In the genomic region with DNA sequence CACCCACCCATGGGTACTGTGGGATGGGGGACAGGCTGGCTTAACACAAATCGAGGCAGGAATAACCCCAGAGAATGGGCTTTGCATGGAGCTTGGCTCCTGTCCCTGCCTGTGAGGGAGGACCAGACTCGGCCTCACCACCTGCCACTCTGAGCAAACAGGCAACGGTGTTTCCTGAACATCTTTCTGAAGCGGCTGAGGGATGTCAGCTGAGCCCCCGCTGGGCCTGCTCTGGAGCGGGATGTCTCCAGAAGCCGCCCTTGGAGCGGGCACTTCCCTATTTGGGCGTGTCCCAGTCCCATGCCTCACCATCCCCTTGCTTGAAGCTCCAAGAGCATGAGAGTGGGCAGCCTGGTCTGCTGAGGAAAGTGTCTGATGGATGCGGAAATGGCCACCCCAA, we compare ENCODE assay signal across 25 cellular contexts. TPM values are rescaled to one million over a fixed set of nuclear protein-coding genes. Genes with fewer than 3 reads are reported as not detected.
A peak's percentile ranks its signal among the peaks of the same experiment; 100 is the strongest.
DNase-seq lines count a peak whose midpoint lies in the region; ATAC-seq, FAIRE-seq and TF ChIP-seq lines count a peak whose summit lies in the region.
"Had no signal": no experiment of that assay in that cellular context is flagged by ENCODE, and none has a peak within 500 bp of the region (broad histone marks: within the 10 kb centered on the region; RNA-seq: fewer than 3 reads in every experiment).

No MANE protein-coding gene starts in this region.

- H3K4me1 ChIP-seq in K562 (replicated peaks in 1 of 2; ENCODE audit: control insufficient read depth in 2 of 2, insufficient read depth in 2 of 2, low read length in 2 of 2) (peaks cover 7 to 37% of the 10 kb centered on the region in 2 experiments; a peak in 3 of 5 replicates), upper lobe of right lung (no peaks in the 10 kb centered on the region), aorta (ENCODE audit: control insufficient read depth in 1 of 2, insufficient read depth in 2 of 2, low read length in 2 of 2) (no peaks in the 10 kb centered on the region)
- H3K4me1 ChIP-seq: adrenal gland, left lung, tibial nerve had no signal

- no peak for DNase-seq in activated CD4-positive, alpha-beta T cell treated with anti-CD3 and anti-CD28 coated beads, Interleukin-2, amount 10 ng/mL, durations not matched to agents 7 days and 5 days
- DNase-seq in activated CD4-positive, alpha-beta T cell treated with anti-CD3 and anti-CD28 coated beads for 1 hour: no peak
- DNase-seq in NCI-H1694 (lab: John Stamatoyannopoulos, UW) (peak; percentile 42), K562 (ENCODE audit: extremely low read depth in 1 of 4, low spot score in 3 of 4) (no peak), upper lobe of right lung (no peak), aorta (no peak), hepatic stellate cell (ENCODE audit: low spot score) (no peak), T-helper 17 cell (no peak)
- DNase-seq: activated CD4-positive, alpha-beta T cell treated with anti-CD3 and anti-CD28 coated beads, Interleukin-2, amount 50 U/mL, for 4 hours; activated gamma-delta T cell treated with Interleukin-2 at 50 U/mL for 16 hours; adrenal gland; dermis blood vessel endothelial cell; DMS79 treated with DMSO at 0.1 percent for 48 hours; left lung; NCI-H1417; NCI-H510A treated with DMSO at 0.1 percent for 48 hours; nephron progenitor cell; psoas muscle; SIG-M5; stimulated activated CD4-positive, alpha-beta T cell treated with anti-CD3 and anti-CD28 coated beads, Interleukin-1b, Interleukin-23, amount 100 ng/mL, for 48 hours; stimulated activated naive CD8-positive, alpha-beta T cell treated with anti-CD3 and anti-CD28 coated beads, Interleukin-15, Interleukin-2, amounts not matched to agents 100 U/mL and 50 U/mL, for 24 hours; T-helper 1 cell had no signal

- H4K20me1 ChIP-seq in K562 (replicated peaks; ENCODE audit: control insufficient read depth, insufficient read depth, low read length): no peaks in the 10 kb centered on the region

- H3K4me1 Mint-ChIP-seq in activated CD4-positive, alpha-beta T cell treated with anti-CD3 and anti-CD28 coated beads, Interleukin-2, amount 10 ng/mL, durations not matched to agents 7 days and 5 days: no peaks in the 10 kb centered on the region
- peaks cover 7% of the 10 kb centered on the region for H3K4me1 Mint-ChIP-seq in T-helper 17 cell
- H3K4me1 Mint-ChIP-seq: CD14-positive monocyte had no signal

- no TSS peak for BruUV-seq in K562 (replicated peaks; lab: Mats Ljungman, UMichigan)

- FAIRE-seq in K562 (lab: Jason Lieb, UNC): no peak

- H3K9ac ChIP-seq in K562 (ENCODE audit: insufficient read depth in 1 of 2, low read depth in 2 of 2, low read length in 2 of 2): peak overlapping the region in 1 of 2 experiments; percentile 73; a peak in 1 of 4 replicates

- in situ Hi-C loops in K562 (cut with MboI): loop anchor here (25.0 kb wide), 2 partner anchors 108 to 208 kb away; partner anchors contain the start of genes POLR2J2, POLR2J3, SPDYE2 and SPDYE2B

- no peak overlapping the region for H3K4me3 Mint-ChIP-seq in activated CD4-positive, alpha-beta T cell treated with anti-CD3 and anti-CD28 coated beads, Interleukin-2, amount 10 ng/mL, durations not matched to agents 7 days and 5 days
- no peak overlapping the region for H3K4me3 Mint-ChIP-seq in T-helper 17 cell
- H3K4me3 Mint-ChIP-seq: CD14-positive monocyte, nephron progenitor cell had no signal

- H3K4me2 ChIP-seq in K562 (ENCODE audit: insufficient read depth, low read length): no peak overlapping the region

- ATAC-seq in K562: no peak
- ATAC-seq in upper lobe of right lung: peak; percentile 40
- no peak for ATAC-seq in aorta (ENCODE audit: low FRiP score)
- ATAC-seq in T-helper 17 cell: no peak
- ATAC-seq: HCT116; left lung; psoas muscle; stimulated activated naive CD8-positive, alpha-beta T cell treated with anti-CD3 and anti-CD28 coated beads, Interleukin-15, Interleukin-2, amounts not matched to agents 100 U/mL and 50 U/mL, for 24 hours had no signal

- H3K27me3 ChIP-seq in K562 (ENCODE audit: control insufficient read depth in 2 of 2, insufficient read depth in 2 of 2, low read length in 2 of 2) (no peaks in the 10 kb centered on the region), upper lobe of right lung (no peaks in the 10 kb centered on the region), aorta (ENCODE audit: control insufficient read depth in 1 of 2, insufficient read depth in 2 of 2, low read length in 1 of 2) (no peaks in the 10 kb centered on the region)
- H3K27me3 ChIP-seq: adrenal gland, left lung, tibial nerve had no signal

- H3K9me3 ChIP-seq in K562 (replicated peaks; ENCODE audit: control insufficient read depth, insufficient read depth, low read depth, low read length) (no peaks in the 10 kb centered on the region), upper lobe of right lung (no peaks in the 10 kb centered on the region), aorta (ENCODE audit: control insufficient read depth, low read length) (no peaks in the 10 kb centered on the region), T-helper 17 cell (ENCODE audit: control insufficient read depth, low read length, poor library complexity, severe bottlenecking) (no peaks in the 10 kb centered on the region)
- H3K9me3 ChIP-seq: adrenal gland, left lung, psoas muscle, tibial nerve had no signal

- H3K27ac Mint-ChIP-seq in activated CD4-positive, alpha-beta T cell treated with anti-CD3 and anti-CD28 coated beads, Interleukin-2, amount 10 ng/mL, durations not matched to agents 7 days and 5 days: peak overlapping the region; percentile 11
- H3K27ac Mint-ChIP-seq in T-helper 17 cell: no peak overlapping the region

- intact Hi-C loops in K562 (cut with micrococcal nuclease): no loop called here
- intact Hi-C loops in upper lobe of right lung (cut with DNase I): no loop called here
- intact Hi-C loops in aorta (cut with DNase I): no loop called here

- WGBS in K562 (ENCODE audit: insufficient coverage, low coverage, missing lambda C conversion rate): 65% methylated on average over 10 of the region's 10 CpGs
- WGBS in aorta, 2 donors: 64% methylated on average over 10 of the region's 10 CpGs

- no peak for TF ChIP-seq POLR2A in K562 (conservative IDR thresholded peaks at IDR 0.05)

- H3K4me3 ChIP-seq in K562: no peak overlapping the region
- no peak overlapping the region for H3K4me3 ChIP-seq in upper lobe of right lung
- no peak overlapping the region for H3K4me3 ChIP-seq in aorta (ENCODE audit: low read length in 2 of 2)
- H3K4me3 ChIP-seq: adrenal gland, left lung, psoas muscle, tibial nerve had no signal

- peaks cover 34% of the 10 kb centered on the region; the same call in 2 of the 3 replicates for H3K36me3 ChIP-seq in K562 (ENCODE audit: control insufficient read depth, insufficient read depth, low read length)
- peaks cover 32% of the 10 kb centered on the region for H3K36me3 ChIP-seq in upper lobe of right lung
- peaks cover 0 to 5% of the 10 kb centered on the region in 2 donors for H3K36me3 ChIP-seq in aorta (ENCODE audit: control insufficient read depth in 1 of 2, insufficient read depth in 2 of 2, low read length in 1 of 2)

- POLR2A ChIA-PET in activated CD4-positive, alpha-beta T cell treated with anti-CD3 and anti-CD28 coated beads, Interleukin-2, amount 10 ng/mL, durations not matched to agents 7 days and 5 days (lab: Charles Lee): no interaction called here
- POLR2A ChIA-PET in K562 (lab: Yijun Ruan, JAX): interaction anchor here (0.8 to 2.2 kb wide), 4 partner anchors 8 to 12 kb away, joined by 4 to 8 read pairs (median 5); partner anchors contain the start of genes ALKBH4 and LRWD1

- TF ChIP-seq RAD21 in K562 (CRISPR knock-in tag; conservative IDR thresholded peaks at IDR 0.05 in 1 of 2, IDR thresholded peaks at IDR 0.05 in 1 of 2): no peak

- no peaks in the 10 kb centered on the region for H3K9me3 Mint-ChIP-seq in activated CD4-positive, alpha-beta T cell treated with anti-CD3 and anti-CD28 coated beads, Interleukin-2, amount 10 ng/mL, durations not matched to agents 7 days and 5 days
- H3K9me3 Mint-ChIP-seq: CD14-positive monocyte, nephron progenitor cell had no signal

- no peak overlapping the region for H2AFZ ChIP-seq in K562 (ENCODE audit: low read depth, low read length)

- H3K27me3 Mint-ChIP-seq in activated CD4-positive, alpha-beta T cell treated with anti-CD3 and anti-CD28 coated beads, Interleukin-2, amount 10 ng/mL, durations not matched to agents 7 days and 5 days: no peaks in the 10 kb centered on the region
- no peaks in the 10 kb centered on the region for H3K27me3 Mint-ChIP-seq in T-helper 17 cell

- no peak for TF ChIP-seq EP300 in K562 (IDR thresholded peaks at IDR 0.05; ENCODE audit: low read length)

- H3K36me3 Mint-ChIP-seq in activated CD4-positive, alpha-beta T cell treated with anti-CD3 and anti-CD28 coated beads, Interleukin-2, amount 10 ng/mL, durations not matched to agents 7 days and 5 days (ENCODE audit: low read depth): peaks cover 6% of the 10 kb centered on the region
- no peaks in the 10 kb centered on the region for H3K36me3 Mint-ChIP-seq in T-helper 17 cell (ENCODE audit: low read depth)

- H3K9me1 ChIP-seq in K562 (ENCODE audit: control insufficient read depth, insufficient read depth, low read length): peaks cover 3% of the 10 kb centered on the region

- H3K79me2 ChIP-seq in K562 (ENCODE audit: control insufficient read depth, insufficient read depth, low read length): no peaks in the 10 kb centered on the region

- H3K27ac ChIP-seq in K562 (ENCODE audit: extremely low read depth, low read depth, low read length) (no peak overlapping the region), upper lobe of right lung (no peak overlapping the region), aorta (ENCODE audit: low read depth in 1 of 2, low read length in 2 of 2) (no peak overlapping the region)
- H3K27ac ChIP-seq: adrenal gland, left lung, psoas muscle, tibial nerve had no signal

- TF ChIP-seq CTCF in K562 (IDR thresholded peaks at IDR 0.05 in 2 of 3, conservative IDR thresholded peaks at IDR 0.05 in 1 of 3; ENCODE audit: insufficient read depth in 2 of 3, low read depth in 1 of 3, low read length in 3 of 3) (no peak), upper lobe of right lung (IDR thresholded peaks at IDR 0.05) (no peak)

- CTCF ChIA-PET in activated CD4-positive, alpha-beta T cell treated with anti-CD3 and anti-CD28 coated beads, Interleukin-2, amount 10 ng/mL, durations not matched to agents 7 days and 5 days (lab: Charles Lee): interaction anchor here (1.8 kb wide), 1 partner anchor 41 kb away, joined by 3 read pairs; no protein-coding TSS in a partner anchor
- CTCF ChIA-PET in K562 (lab: Yijun Ruan, JAX; ENCODE audit: low intra/inter-chr PET ratio): no interaction called here

RNA-seq across cellular contexts. Expression of gene ALKBH4, which starts 10.2 kb away (rescaled TPM):
- total RNA-seq in activated CD4-positive, alpha-beta T cell treated with anti-CD3 and anti-CD28 coated beads, Interleukin-2, amount 10 ng/mL, durations not matched to agents 7 days and 5 days: 10 to 100 TPM; 10.5 to 12.9 TPM
- total RNA-seq in K562 (2011; cell fraction: chromatin; rRNA removed; ENCODE audit: low replicate concordance): 4.3 and 16.0 TPM in 2 replicates
- 9.1 and 10.8 TPM in 2 replicates for total RNA-seq in K562 (2011; cell fraction: nucleolus; rRNA removed)
- total RNA-seq in K562 (2011; cell fraction: nucleoplasm; rRNA removed): 6.9 and 7.2 TPM in 2 replicates
- total RNA-seq in K562 (2014; rRNA removed) (21.4 and 41.5 TPM in 2 replicates), K562 (2014; rRNA removed; fragmentation: Illumina TruSeq; extraction: Trizol) (5.7 and 7.2 TPM in 2 replicates), K562 (2015; rRNA removed; fragmentation: Illumina TruSeq; extraction: Trizol) (13.5 and 15.2 TPM in 2 replicates), K562 (2021) (18.5 and 19.6 TPM in 2 replicates), upper lobe of right lung (7.4 TPM), aorta (1 to 10 TPM; 6.1 to 8.7 TPM), T-helper 17 cell (1 to 10 TPM; 4.4 to 5.5 TPM)
- polyA plus RNA-seq in K562 (2011; rRNA removed) (4.6 and 4.7 TPM in 2 replicates), K562 (2014; fragmentation: Illumina TruSeq; extraction: Trizol) (7.1 and 10.0 TPM in 2 replicates), K562 (2014; fragmentation: Nextera tagmentation; extraction: Ambion mirVana) (10 to 100 TPM in 1 of 2 experiments, 1 to 10 TPM in 1; 6.7 to 11.8 TPM), K562 (2014; rRNA removed) (13.8 and 18.1 TPM in 2 replicates), aorta (10 to 100 TPM in 1 of 2 donors, 1 to 10 TPM in 1; 9.1 to 10.2 TPM)
- 6.4 and 21.6 TPM in 2 replicates for polyA plus RNA-seq in K562 (2011; cell fraction: cytosol; rRNA removed)
- polyA plus RNA-seq in K562 (2011; cell fraction: nucleus; rRNA removed): 3.5 and 6.3 TPM in 2 replicates
- polyA plus RNA-seq in K562 (2012): 10.7 and 13.3 TPM in 2 replicates
- 1.5 and 2.0 TPM in 2 replicates for polyA minus RNA-seq in K562 (2011; rRNA and poly(A)+ RNA removed)
- polyA minus RNA-seq in K562 (2011; cell fraction: cytosol; rRNA and poly(A)+ RNA removed): 3.6 and 6.6 TPM in 2 replicates
- 3.4 and 3.9 TPM in 2 replicates for polyA minus RNA-seq in K562 (2011; cell fraction: nucleus; rRNA and poly(A)+ RNA removed)

RNA-seq across cellular contexts. Expression of gene LRWD1, which starts 10.4 kb away (rescaled TPM):
- 10 to 100 TPM; 18.2 to 20.5 TPM for total RNA-seq in activated CD4-positive, alpha-beta T cell treated with anti-CD3 and anti-CD28 coated beads, Interleukin-2, amount 10 ng/mL, durations not matched to agents 7 days and 5 days
- 20.9 and 70.7 TPM in 2 replicates for total RNA-seq in K562 (2011; cell fraction: chromatin; rRNA removed; ENCODE audit: low replicate concordance)
- total RNA-seq in K562 (2011; cell fraction: nucleolus; rRNA removed): 74.0 and 78.4 TPM in 2 replicates
- total RNA-seq in K562 (2011; cell fraction: nucleoplasm; rRNA removed): 23.7 and 31.9 TPM in 2 replicates
- total RNA-seq in K562 (2014; rRNA removed) (51.2 and 62.4 TPM in 2 replicates), K562 (2014; rRNA removed; fragmentation: Illumina TruSeq; extraction: Trizol) (14.1 and 21.3 TPM in 2 replicates), K562 (2015; rRNA removed; fragmentation: Illumina TruSeq; extraction: Trizol) (38.3 and 38.5 TPM in 2 replicates), K562 (2021) (64.7 and 66.0 TPM in 2 replicates), upper lobe of right lung (15.7 TPM), aorta (1 to 10 TPM; 8.6 to 9.4 TPM), T-helper 17 cell (10 to 100 TPM; 13.5 to 15.2 TPM)
- polyA plus RNA-seq in K562 (2011; rRNA removed) (25.8 and 28.5 TPM in 2 replicates), K562 (2014; fragmentation: Illumina TruSeq; extraction: Trizol) (33.2 and 52.4 TPM in 2 replicates), K562 (2014; fragmentation: Nextera tagmentation; extraction: Ambion mirVana) (under 1 TPM; 0.61 to 0.78 TPM), K562 (2014; rRNA removed) (64.8 and 65.7 TPM in 2 replicates), aorta (10 to 100 TPM; 13.4 to 16.5 TPM)
- polyA plus RNA-seq in K562 (2011; cell fraction: cytosol; rRNA removed): 21.8 and 77.0 TPM in 2 replicates
- 35.4 and 76.1 TPM in 2 replicates for polyA plus RNA-seq in K562 (2011; cell fraction: nucleus; rRNA removed)
- polyA plus RNA-seq in K562 (2012): 42.1 and 48.6 TPM in 2 replicates
- 11.1 and 23.2 TPM in 2 replicates for polyA minus RNA-seq in K562 (2011; rRNA and poly(A)+ RNA removed)
- 28.3 and 46.6 TPM in 2 replicates for polyA minus RNA-seq in K562 (2011; cell fraction: cytosol; rRNA and poly(A)+ RNA removed)
- polyA minus RNA-seq in K562 (2011; cell fraction: nucleus; rRNA and poly(A)+ RNA removed): 19.7 and 29.1 TPM in 2 replicates

RNA-seq across cellular contexts. Expression of gene ORAI2, which starts 21.0 kb away (rescaled TPM):
- total RNA-seq in activated CD4-positive, alpha-beta T cell treated with anti-CD3 and anti-CD28 coated beads, Interleukin-2, amount 10 ng/mL, durations not matched to agents 7 days and 5 days: 10 to 100 TPM; 61.2 to 63.7 TPM
- 18.4 and 52.2 TPM in 2 replicates for total RNA-seq in K562 (2011; cell fraction: chromatin; rRNA removed; ENCODE audit: low replicate concordance)
- total RNA-seq in K562 (2011; cell fraction: nucleolus; rRNA removed): 30.3 and 37.7 TPM in 2 replicates
- total RNA-seq in K562 (2011; cell fraction: nucleoplasm; rRNA removed): 25.7 and 31.2 TPM in 2 replicates
- total RNA-seq in K562 (2014; rRNA removed) (18.3 and 23.1 TPM in 2 replicates), K562 (2014; rRNA removed; fragmentation: Illumina TruSeq; extraction: Trizol) (4.0 and 4.1 TPM in 2 replicates), K562 (2015; rRNA removed; fragmentation: Illumina TruSeq; extraction: Trizol) (9.0 and 9.2 TPM in 2 replicates), K562 (2021) (23.5 and 27.7 TPM in 2 replicates), upper lobe of right lung (20.0 TPM), aorta (10 to 100 TPM; 17.8 to 25.5 TPM), T-helper 17 cell (10 to 100 TPM; 33.9 to 50.5 TPM)
- polyA plus RNA-seq in K562 (2011; rRNA removed) (14.3 and 16.0 TPM in 2 replicates), K562 (2014; fragmentation: Illumina TruSeq; extraction: Trizol) (7.7 and 18.6 TPM in 2 replicates), K562 (2014; fragmentation: Nextera tagmentation; extraction: Ambion mirVana) (1 to 10 TPM; 1.1 to 2.0 TPM), K562 (2014; rRNA removed) (16.7 and 18.9 TPM in 2 replicates), aorta (1 to 10 TPM; 3.1 to 7.4 TPM)
- polyA plus RNA-seq in K562 (2011; cell fraction: cytosol; rRNA removed): 32.8 and 91.3 TPM in 2 replicates
- 5.5 and 11.5 TPM in 2 replicates for polyA plus RNA-seq in K562 (2011; cell fraction: nucleus; rRNA removed)
- 34.3 and 36.5 TPM in 2 replicates for polyA plus RNA-seq in K562 (2012)
- 11.4 and 21.4 TPM in 2 replicates for polyA minus RNA-seq in K562 (2011; rRNA and poly(A)+ RNA removed)
- polyA minus RNA-seq in K562 (2011; cell fraction: cytosol; rRNA and poly(A)+ RNA removed): 35.3 and 38.1 TPM in 2 replicates
- polyA minus RNA-seq in K562 (2011; cell fraction: nucleus; rRNA and poly(A)+ RNA removed): 4.0 and 4.6 TPM in 2 replicates

RNA-seq across cellular contexts. Expression of gene POLR2J, which starts 24.3 kb away (rescaled TPM):
- 10 to 100 TPM; 44.3 to 56.4 TPM for total RNA-seq in activated CD4-positive, alpha-beta T cell treated with anti-CD3 and anti-CD28 coated beads, Interleukin-2, amount 10 ng/mL, durations not matched to agents 7 days and 5 days
- 11.0 and 31.6 TPM in 2 replicates for total RNA-seq in K562 (2011; cell fraction: chromatin; rRNA removed; ENCODE audit: low replicate concordance)
- total RNA-seq in K562 (2011; cell fraction: nucleolus; rRNA removed): 83.9 and 98.7 TPM in 2 replicates
- total RNA-seq in K562 (2011; cell fraction: nucleoplasm; rRNA removed): 48.7 and 61.8 TPM in 2 replicates
- total RNA-seq in K562 (2014; rRNA removed) (132 and 160 TPM in 2 replicates), K562 (2014; rRNA removed; fragmentation: Illumina TruSeq; extraction: Trizol) (70.3 and 80.8 TPM in 2 replicates), K562 (2015; rRNA removed; fragmentation: Illumina TruSeq; extraction: Trizol) (141 TPM in 2 replicates), K562 (2021) (97.8 and 104 TPM in 2 replicates), upper lobe of right lung (35.0 TPM), aorta (10 to 100 TPM; 29.6 to 35.9 TPM), T-helper 17 cell (10 to 100 TPM; 35.6 to 37.9 TPM)
- polyA plus RNA-seq in K562 (2011; rRNA removed) (84.6 and 113 TPM in 2 replicates), K562 (2014; fragmentation: Illumina TruSeq; extraction: Trizol) (220 and 231 TPM in 2 replicates), K562 (2014; fragmentation: Nextera tagmentation; extraction: Ambion mirVana) (10 to 100 TPM; 32.3 to 85.8 TPM), K562 (2014; rRNA removed) (175 and 180 TPM in 2 replicates), aorta (10 to 100 TPM; 90.0 to 92.9 TPM)
- polyA plus RNA-seq in K562 (2011; cell fraction: cytosol; rRNA removed): 138 and 266 TPM in 2 replicates
- 45.6 and 63.7 TPM in 2 replicates for polyA plus RNA-seq in K562 (2011; cell fraction: nucleus; rRNA removed)
- 130 and 185 TPM in 2 replicates for polyA plus RNA-seq in K562 (2012)
- polyA minus RNA-seq in K562 (2011; rRNA and poly(A)+ RNA removed): 17.4 and 27.2 TPM in 2 replicates
- 16.4 and 17.5 TPM in 2 replicates for polyA minus RNA-seq in K562 (2011; cell fraction: cytosol; rRNA and poly(A)+ RNA removed)
- polyA minus RNA-seq in K562 (2011; cell fraction: nucleus; rRNA and poly(A)+ RNA removed): 51.5 and 65.8 TPM in 2 replicates

RNA-seq across cellular contexts. Expression of gene PRKRIP1, which starts 58.3 kb away (rescaled TPM):
- total RNA-seq in activated CD4-positive, alpha-beta T cell treated with anti-CD3 and anti-CD28 coated beads, Interleukin-2, amount 10 ng/mL, durations not matched to agents 7 days and 5 days: 10 to 100 TPM; 26.2 to 31.9 TPM
- 41.9 and 63.9 TPM in 2 replicates for total RNA-seq in K562 (2011; cell fraction: chromatin; rRNA removed; ENCODE audit: low replicate concordance)
- total RNA-seq in K562 (2011; cell fraction: nucleolus; rRNA removed): 59.3 and 69.9 TPM in 2 replicates
- total RNA-seq in K562 (2011; cell fraction: nucleoplasm; rRNA removed): 40.8 and 43.3 TPM in 2 replicates
- total RNA-seq in K562 (2014; rRNA removed) (40.0 and 44.6 TPM in 2 replicates), K562 (2014; rRNA removed; fragmentation: Illumina TruSeq; extraction: Trizol) (14.8 and 15.9 TPM in 2 replicates), K562 (2015; rRNA removed; fragmentation: Illumina TruSeq; extraction: Trizol) (25.3 and 27.3 TPM in 2 replicates), K562 (2021) (25.2 and 33.9 TPM in 2 replicates), upper lobe of right lung (21.9 TPM), aorta (10 to 100 TPM; 19.0 to 26.0 TPM), T-helper 17 cell (10 to 100 TPM; 38.0 to 44.0 TPM)
- polyA plus RNA-seq in K562 (2011; rRNA removed) (17.2 and 18.1 TPM in 2 replicates), K562 (2014; fragmentation: Illumina TruSeq; extraction: Trizol) (19.3 and 19.8 TPM in 2 replicates), K562 (2014; fragmentation: Nextera tagmentation; extraction: Ambion mirVana) (10 to 100 TPM; 14.9 to 19.6 TPM), K562 (2014; rRNA removed) (48.6 and 52.1 TPM in 2 replicates), aorta (10 to 100 TPM; 14.9 to 66.5 TPM)
- polyA plus RNA-seq in K562 (2011; cell fraction: cytosol; rRNA removed): 15.5 and 21.3 TPM in 2 replicates
- 62.2 and 104 TPM in 2 replicates for polyA plus RNA-seq in K562 (2011; cell fraction: nucleus; rRNA removed)
- polyA plus RNA-seq in K562 (2012): 24.5 and 27.3 TPM in 2 replicates
- 5.6 and 5.9 TPM in 2 replicates for polyA minus RNA-seq in K562 (2011; rRNA and poly(A)+ RNA removed)
- polyA minus RNA-seq in K562 (2011; cell fraction: cytosol; rRNA and poly(A)+ RNA removed): 8.3 and 9.5 TPM in 2 replicates
- polyA minus RNA-seq in K562 (2011; cell fraction: nucleus; rRNA and poly(A)+ RNA removed): 15.4 and 20.5 TPM in 2 replicates
